Comparison of ENCODE assay signal across 1 cellular context in the genomic region with DNA sequence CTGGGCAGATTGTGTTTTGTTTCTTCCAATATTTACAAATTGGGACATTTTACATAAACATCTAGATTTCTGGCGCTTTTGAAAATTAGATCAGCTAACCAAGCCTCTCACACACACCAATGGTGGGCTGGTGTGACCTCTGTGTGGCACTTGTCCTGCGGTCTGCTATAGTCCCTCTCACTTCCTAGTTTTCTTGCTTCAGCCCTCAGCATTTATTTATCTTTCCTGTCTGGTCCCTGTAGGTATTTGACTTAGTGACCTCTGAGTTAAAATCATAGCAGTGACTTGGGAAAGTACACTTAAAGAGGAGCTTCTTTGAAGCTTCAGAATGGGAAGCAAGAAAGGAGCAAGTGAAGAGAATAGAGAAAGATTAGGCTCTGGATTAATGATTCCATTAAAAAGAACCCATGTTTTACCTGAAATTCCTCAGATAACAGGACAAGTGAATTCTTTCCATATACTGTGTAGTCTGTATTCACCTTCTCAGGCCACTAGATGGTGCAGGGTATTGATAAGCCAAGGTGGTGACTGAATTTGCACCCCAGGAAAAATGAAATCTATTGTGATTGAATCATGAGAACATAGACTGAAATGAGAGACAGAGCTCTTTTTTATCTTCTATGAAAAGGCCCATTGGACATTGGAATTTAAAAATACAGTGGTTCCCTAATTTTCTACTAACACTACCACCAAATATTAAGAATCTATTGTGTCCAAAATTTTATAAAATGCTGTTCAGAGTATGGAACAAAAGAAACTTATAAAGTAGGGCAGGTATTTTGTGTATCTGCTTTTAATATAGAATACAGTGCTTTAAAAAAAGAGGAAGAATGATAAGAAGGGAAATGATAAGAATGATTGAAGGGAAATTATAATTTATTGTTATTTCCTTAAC.
TF ChIP-seq lines count a peak whose summit lies in the region.

No MANE protein-coding gene starts in this region.

TF ChIP-seq in HepG2, 621 proteins besides CTCF, POLR2A, EP300 and RAD21 (continued from another document):
- TF ChIP-seq, protein P1, sequence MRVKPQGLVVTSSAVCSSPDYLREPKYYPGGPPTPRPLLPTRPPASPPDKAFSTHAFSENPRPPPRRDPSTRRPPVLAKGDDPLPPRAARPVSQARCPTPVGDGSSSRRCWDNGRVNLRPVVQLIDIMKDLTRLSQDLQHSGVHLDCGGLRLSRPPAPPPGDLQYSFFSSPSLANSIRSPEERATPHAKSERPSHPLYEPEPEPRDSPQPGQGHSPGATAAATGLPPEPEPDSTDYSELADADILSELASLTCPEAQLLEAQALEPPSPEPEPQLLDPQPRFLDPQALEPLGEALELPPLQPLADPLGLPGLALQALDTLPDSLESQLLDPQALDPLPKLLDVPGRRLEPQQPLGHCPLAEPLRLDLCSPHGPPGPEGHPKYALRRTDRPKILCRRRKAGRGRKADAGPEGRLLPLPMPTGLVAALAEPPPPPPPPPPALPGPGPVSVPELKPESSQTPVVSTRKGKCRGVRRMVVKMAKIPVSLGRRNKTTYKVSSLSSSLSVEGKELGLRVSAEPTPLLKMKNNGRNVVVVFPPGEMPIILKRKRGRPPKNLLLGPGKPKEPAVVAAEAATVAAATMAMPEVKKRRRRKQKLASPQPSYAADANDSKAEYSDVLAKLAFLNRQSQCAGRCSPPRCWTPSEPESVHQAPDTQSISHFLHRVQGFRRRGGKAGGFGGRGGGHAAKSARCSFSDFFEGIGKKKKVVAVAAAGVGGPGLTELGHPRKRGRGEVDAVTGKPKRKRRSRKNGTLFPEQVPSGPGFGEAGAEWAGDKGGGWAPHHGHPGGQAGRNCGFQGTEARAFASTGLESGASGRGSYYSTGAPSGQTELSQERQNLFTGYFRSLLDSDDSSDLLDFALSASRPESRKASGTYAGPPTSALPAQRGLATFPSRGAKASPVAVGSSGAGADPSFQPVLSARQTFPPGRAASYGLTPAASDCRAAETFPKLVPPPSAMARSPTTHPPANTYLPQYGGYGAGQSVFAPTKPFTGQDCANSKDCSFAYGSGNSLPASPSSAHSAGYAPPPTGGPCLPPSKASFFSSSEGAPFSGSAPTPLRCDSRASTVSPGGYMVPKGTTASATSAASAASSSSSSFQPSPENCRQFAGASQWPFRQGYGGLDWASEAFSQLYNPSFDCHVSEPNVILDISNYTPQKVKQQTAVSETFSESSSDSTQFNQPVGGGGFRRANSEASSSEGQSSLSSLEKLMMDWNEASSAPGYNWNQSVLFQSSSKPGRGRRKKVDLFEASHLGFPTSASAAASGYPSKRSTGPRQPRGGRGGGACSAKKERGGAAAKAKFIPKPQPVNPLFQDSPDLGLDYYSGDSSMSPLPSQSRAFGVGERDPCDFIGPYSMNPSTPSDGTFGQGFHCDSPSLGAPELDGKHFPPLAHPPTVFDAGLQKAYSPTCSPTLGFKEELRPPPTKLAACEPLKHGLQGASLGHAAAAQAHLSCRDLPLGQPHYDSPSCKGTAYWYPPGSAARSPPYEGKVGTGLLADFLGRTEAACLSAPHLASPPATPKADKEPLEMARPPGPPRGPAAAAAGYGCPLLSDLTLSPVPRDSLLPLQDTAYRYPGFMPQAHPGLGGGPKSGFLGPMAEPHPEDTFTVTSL (CRISPR knock-in tag; IDR thresholded peaks at IDR 0.05; ENCODE audit: borderline replicate concordance) = peak; percentile 48; the same call in 1 of the 2 replicates
- TF ChIP-seq NR2F1 (CRISPR knock-in tag; IDR thresholded peaks at IDR 0.05) (peak; percentile 6 to 74; a peak in 2 of 4 replicates), PCBP1 (IDR thresholded peaks at IDR 0.05; ENCODE audit: borderline replicate concordance, low read depth, low read length) (no peak), FOXJ3 (CRISPR knock-in tag; IDR thresholded peaks at IDR 0.05; ENCODE audit: borderline replicate concordance) (no peak), ASH2L (IDR thresholded peaks at IDR 0.05; ENCODE audit: insufficient read length, low read depth, low read length) (peak; percentile 25), NR2F2 (IDR thresholded peaks at IDR 0.05; ENCODE audit: borderline replicate concordance, low read depth) (peak; percentile 34), JDP2 (CRISPR knock-in tag; IDR thresholded peaks at IDR 0.05; ENCODE audit: borderline replicate concordance) (no peak), NR2F6 (IDR thresholded peaks at IDR 0.05) (peak; percentile 55; the same call in 1 of the 2 replicates), NR2F6 (CRISPR knock-in tag; IDR thresholded peaks at IDR 0.05) (0 out of 2 replicates have a peak, but pooled peaks have one; percentile 29), IRF2 (CRISPR knock-in tag; IDR thresholded peaks at IDR 0.05) (0 out of 2 replicates have a peak, but pooled peaks have one; percentile 21), ZKSCAN8 (CRISPR knock-in tag; IDR thresholded peaks at IDR 0.05; ENCODE audit: borderline replicate concordance) (no peak), PHF20 (CRISPR knock-in tag; IDR thresholded peaks at IDR 0.05) (no peak), GATAD2A (CRISPR knock-in tag; IDR thresholded peaks at IDR 0.05) (0 out of 2 replicates have a peak, but pooled peaks have one; percentile 17), RARA (CRISPR knock-in tag; IDR thresholded peaks at IDR 0.05) (peak; percentile 86), ELF1 (CRISPR knock-in tag; IDR thresholded peaks at IDR 0.05) (0 out of 2 replicates have a peak, but pooled peaks have one; percentile 28), STAG1 (CRISPR knock-in tag; IDR thresholded peaks at IDR 0.05) (peak; percentile 63)
- TF ChIP-seq, protein P2, sequence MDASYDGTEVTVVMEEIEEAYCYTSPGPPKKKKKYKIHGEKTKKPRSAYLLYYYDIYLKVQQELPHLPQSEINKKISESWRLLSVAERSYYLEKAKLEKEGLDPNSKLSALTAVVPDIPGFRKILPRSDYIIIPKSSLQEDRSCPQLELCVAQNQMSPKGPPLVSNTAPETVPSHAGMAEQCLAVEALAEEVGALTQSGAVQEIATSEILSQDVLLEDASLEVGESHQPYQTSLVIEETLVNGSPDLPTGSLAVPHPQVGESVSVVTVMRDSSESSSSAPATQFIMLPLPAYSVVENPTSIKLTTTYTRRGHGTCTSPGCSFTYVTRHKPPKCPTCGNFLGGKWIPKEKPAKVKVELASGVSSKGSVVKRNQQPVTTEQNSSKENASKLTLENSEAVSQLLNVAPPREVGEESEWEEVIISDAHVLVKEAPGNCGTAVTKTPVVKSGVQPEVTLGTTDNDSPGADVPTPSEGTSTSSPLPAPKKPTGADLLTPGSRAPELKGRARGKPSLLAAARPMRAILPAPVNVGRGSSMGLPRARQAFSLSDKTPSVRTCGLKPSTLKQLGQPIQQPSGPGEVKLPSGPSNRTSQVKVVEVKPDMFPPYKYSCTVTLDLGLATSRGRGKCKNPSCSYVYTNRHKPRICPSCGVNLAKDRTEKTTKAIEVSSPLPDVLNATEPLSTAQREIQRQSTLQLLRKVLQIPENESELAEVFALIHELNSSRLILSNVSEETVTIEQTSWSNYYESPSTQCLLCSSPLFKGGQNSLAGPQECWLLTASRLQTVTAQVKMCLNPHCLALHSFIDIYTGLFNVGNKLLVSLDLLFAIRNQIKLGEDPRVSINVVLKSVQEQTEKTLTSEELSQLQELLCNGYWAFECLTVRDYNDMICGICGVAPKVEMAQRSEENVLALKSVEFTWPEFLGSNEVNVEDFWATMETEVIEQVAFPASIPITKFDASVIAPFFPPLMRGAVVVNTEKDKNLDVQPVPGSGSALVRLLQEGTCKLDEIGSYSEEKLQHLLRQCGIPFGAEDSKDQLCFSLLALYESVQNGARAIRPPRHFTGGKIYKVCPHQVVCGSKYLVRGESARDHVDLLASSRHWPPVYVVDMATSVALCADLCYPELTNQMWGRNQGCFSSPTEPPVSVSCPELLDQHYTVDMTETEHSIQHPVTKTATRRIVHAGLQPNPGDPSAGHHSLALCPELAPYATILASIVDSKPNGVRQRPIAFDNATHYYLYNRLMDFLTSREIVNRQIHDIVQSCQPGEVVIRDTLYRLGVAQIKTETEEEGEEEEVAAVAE (CRISPR knock-in tag; IDR thresholded peaks at IDR 0.05; ENCODE audit: borderline replicate concordance) = no peak
- TF ChIP-seq, protein P3, sequence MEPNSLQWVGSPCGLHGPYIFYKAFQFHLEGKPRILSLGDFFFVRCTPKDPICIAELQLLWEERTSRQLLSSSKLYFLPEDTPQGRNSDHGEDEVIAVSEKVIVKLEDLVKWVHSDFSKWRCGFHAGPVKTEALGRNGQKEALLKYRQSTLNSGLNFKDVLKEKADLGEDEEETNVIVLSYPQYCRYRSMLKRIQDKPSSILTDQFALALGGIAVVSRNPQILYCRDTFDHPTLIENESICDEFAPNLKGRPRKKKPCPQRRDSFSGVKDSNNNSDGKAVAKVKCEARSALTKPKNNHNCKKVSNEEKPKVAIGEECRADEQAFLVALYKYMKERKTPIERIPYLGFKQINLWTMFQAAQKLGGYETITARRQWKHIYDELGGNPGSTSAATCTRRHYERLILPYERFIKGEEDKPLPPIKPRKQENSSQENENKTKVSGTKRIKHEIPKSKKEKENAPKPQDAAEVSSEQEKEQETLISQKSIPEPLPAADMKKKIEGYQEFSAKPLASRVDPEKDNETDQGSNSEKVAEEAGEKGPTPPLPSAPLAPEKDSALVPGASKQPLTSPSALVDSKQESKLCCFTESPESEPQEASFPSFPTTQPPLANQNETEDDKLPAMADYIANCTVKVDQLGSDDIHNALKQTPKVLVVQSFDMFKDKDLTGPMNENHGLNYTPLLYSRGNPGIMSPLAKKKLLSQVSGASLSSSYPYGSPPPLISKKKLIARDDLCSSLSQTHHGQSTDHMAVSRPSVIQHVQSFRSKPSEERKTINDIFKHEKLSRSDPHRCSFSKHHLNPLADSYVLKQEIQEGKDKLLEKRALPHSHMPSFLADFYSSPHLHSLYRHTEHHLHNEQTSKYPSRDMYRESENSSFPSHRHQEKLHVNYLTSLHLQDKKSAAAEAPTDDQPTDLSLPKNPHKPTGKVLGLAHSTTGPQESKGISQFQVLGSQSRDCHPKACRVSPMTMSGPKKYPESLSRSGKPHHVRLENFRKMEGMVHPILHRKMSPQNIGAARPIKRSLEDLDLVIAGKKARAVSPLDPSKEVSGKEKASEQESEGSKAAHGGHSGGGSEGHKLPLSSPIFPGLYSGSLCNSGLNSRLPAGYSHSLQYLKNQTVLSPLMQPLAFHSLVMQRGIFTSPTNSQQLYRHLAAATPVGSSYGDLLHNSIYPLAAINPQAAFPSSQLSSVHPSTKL (CRISPR knock-in tag; IDR thresholded peaks at IDR 0.05) = peak; percentile 13; the same call in 1 of the 2 replicates
